Comparison of ENCODE assay signal across 11 cellular contexts in the genomic region with DNA sequence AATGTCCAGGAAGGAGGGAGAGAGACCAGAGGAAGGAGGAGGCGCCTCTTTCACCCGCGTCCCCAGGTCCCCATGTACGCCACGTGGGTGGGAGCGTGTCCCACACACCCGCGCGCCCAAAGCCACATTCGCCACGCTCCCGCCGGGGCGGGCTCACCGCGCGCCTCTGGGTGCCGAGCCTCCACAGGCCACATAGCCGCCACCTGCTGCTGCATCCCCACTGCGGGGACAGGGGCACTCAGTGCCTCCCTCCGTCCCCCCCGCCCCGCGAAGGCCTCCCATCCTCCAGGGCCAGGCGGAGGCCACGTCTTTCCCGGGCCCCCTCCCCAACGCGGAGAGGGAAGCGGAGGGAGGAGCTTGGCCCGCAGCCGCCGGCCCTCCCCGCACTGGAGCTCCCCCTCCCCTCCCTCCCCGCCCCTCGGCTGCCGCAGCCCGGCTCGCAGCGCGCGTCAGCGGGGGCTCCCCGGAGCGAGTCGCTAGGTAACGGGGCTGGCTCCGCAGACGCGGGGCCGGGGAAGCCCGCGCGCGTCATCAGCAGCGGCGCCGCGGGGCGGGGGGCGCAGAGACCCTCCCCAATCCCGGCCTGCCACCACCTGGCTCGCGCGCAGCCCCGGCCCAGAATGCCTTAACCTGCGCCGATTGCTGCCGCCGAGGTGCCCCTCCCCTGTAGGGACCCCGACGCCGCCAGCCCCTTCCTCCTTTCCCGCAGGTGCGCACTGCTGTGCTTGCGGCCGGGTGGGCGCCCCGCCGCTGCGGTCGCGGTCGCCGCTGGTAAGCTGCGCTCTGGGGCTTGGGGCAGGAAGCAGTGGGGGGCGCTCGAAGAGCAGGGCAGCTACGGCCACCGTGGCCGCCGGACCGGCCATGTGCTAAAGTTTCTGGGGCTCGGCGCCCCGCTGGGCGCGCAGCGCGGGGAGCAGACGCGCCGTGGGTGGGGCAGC. TPM values are rescaled to one million over a fixed set of nuclear protein-coding genes. Genes with fewer than 3 reads are reported as not detected.
DNase-seq lines count a peak whose midpoint lies in the region; TF ChIP-seq lines count a peak whose summit lies in the region.
"Had no signal": no experiment of that assay in that cellular context is flagged by ENCODE, and none has a peak within 500 bp of the region (broad histone marks: within the 10 kb centered on the region; RNA-seq: fewer than 3 reads in every experiment).

No MANE protein-coding gene starts in this region.

- H3K4me1 ChIP-seq in parathyroid adenoma, result peaks cover 6% of the 10 kb centered on the region

- H3K27ac ChIP-seq in dorsolateral prefrontal cortex (no peak overlapping the region), parathyroid adenoma (no peak overlapping the region)
- H3K27ac ChIP-seq: neutrophil had no signal

- no peaks in the 10 kb centered on the region for H3K9me3 ChIP-seq in parathyroid adenoma (ENCODE audit: control insufficient read depth, low read length)
- H3K9me3 ChIP-seq: neutrophil had no signal

- peak overlapping the region; percentile 42 for H3K4me2 ChIP-seq in parathyroid adenoma (ENCODE audit: low read length)

- peak; percentile 40 for DNase-seq in NCI-H1105 treated with DMSO at 0.1 percent for 48 hours (lab: John Stamatoyannopoulos, UW)
- no peak for DNase-seq in NCI-H1105 (lab: John Stamatoyannopoulos, UW)
- peak; percentile 70 for DNase-seq in NCI-H1092 treated with DMSO at 0.1 percent for 48 hours (lab: John Stamatoyannopoulos, UW)
- DNase-seq in dorsolateral prefrontal cortex, result peak in 2 of 10 donors; percentile 52 to 67
- DNase-seq in RPMI8226, result no peak
- DNase-seq in activated CD4-positive, alpha-beta T cell treated with anti-CD3 and anti-CD28 coated beads for 48 hours, result no peak
- no peak for DNase-seq in globus pallidus (ENCODE audit: low spot score)
- DNase-seq: amniotic stem cell had no signal

- H3K4me3 ChIP-seq in dorsolateral prefrontal cortex (peak overlapping the region in 58 of 59 donors; percentile 30 to 71 (median 55)), parathyroid adenoma (ENCODE audit: low read depth, low read length) (no peak overlapping the region)

- peaks cover 9% of the 10 kb centered on the region for H3K79me2 ChIP-seq in parathyroid adenoma

- peak overlapping the region; percentile 69 for H3K9ac ChIP-seq in parathyroid adenoma

- TF ChIP-seq CTCF in dorsolateral prefrontal cortex (IDR thresholded peaks at IDR 0.05 in 54 of 56, conservative IDR thresholded peaks at IDR 0.05 in 2 of 56; ENCODE audit: low read depth in 1 of 56, partially characterized antibody in 56 of 56), result peak in 3 of 56 donors; percentile 8 to 27 (median 13)
- TF ChIP-seq CTCF in parathyroid adenoma (IDR thresholded peaks at IDR 0.05), result peak; percentile 27

- H3K27me3 ChIP-seq in dorsolateral prefrontal cortex (peaks cover 0 to 63% (median 31%) of the 10 kb centered on the region in 45 donors), parathyroid adenoma (ENCODE audit: control insufficient read depth, insufficient read depth, low read length) (no peaks in the 10 kb centered on the region)

- H2AFZ ChIP-seq in parathyroid adenoma, result peak overlapping the region; percentile 85

- no peaks in the 10 kb centered on the region for H3K36me3 ChIP-seq in parathyroid adenoma (ENCODE audit: control insufficient read depth, insufficient read depth, low read length)
- H3K36me3 ChIP-seq: neutrophil had no signal

- intact Hi-C loops in dorsolateral prefrontal cortex (cut with DNase I), result no loop called here

RNA-seq across cellular contexts. Expression of gene TUNAR, which starts 0.5 kb away (rescaled TPM):
- total RNA-seq in dorsolateral prefrontal cortex, result 10 to 100 TPM in 95 of 120 experiments, 1 to 10 TPM in 25; 1.8 to 42.9 (median 14.1) TPM
- total RNA-seq: NCI-H460 had no signal

Comparison
In these comparisons a context has a peak if more than half of its experiments do, and no peak if none do; other contexts are left out.
1. DNase-seq: peak in NCI-H1105 treated with DMSO at 0.1 percent for 48 hours (single experiment) and NCI-H1092 treated with DMSO at 0.1 percent for 48 hours (single experiment); none in NCI-H1105 (single experiment), RPMI8226 (single experiment), activated CD4-positive, alpha-beta T cell treated with anti-CD3 and anti-CD28 coated beads for 48 hours (single experiment) and globus pallidus (single experiment).